8 cellular contexts compared by ENCODE assay signal in the genomic region with DNA sequence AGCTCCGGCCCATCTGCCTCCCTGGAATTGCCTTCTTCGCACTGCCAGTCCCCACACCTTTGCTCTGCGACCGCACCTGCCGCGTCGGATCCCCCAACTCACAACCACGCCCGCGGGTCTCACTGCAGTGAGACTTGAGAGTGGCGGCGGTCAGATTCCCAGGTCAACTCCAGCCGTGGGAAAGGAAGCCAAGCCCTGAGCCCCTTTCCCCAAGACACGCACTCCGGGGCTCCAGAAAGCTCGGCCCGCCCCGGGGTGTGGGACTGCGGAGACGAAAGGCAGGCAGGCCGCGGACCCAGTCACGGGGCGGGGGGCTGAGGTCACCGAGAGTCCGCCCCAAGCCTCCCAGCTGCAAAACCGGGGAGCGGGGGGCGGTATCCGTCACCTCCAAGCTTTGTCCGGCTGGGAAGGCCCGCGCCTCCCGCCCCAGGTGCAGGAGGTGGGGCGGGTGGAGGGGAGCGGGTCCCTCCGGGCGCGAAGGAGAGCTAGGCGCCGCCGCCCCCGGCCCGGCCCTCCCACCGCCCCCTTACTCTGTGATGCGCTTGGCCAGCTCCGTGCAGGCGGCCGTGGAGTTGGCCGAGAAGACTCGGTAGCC. TPM values are rescaled to one million over a fixed set of nuclear protein-coding genes. Genes with fewer than 3 reads are reported as not detected.
DNase-seq lines count a peak whose midpoint lies in the region; FAIRE-seq and TF ChIP-seq lines count a peak whose summit lies in the region.

No MANE protein-coding gene starts in this region.

- H3K4me3 ChIP-seq in GM23248 (peak overlapping the region; percentile 84), MM.1S (ENCODE audit: low read length) (peak overlapping the region; percentile 93), astrocyte (ENCODE audit: insufficient read depth, low read depth, low read length) (peak overlapping the region; percentile 65), iPS-18c (ENCODE audit: insufficient read depth, low read depth, low read length) (peak overlapping the region; percentile 85), spleen (peak overlapping the region; percentile 61 to 98 (median 90))

- peaks cover 4% of the 10 kb centered on the region for H3K4me1 Mint-ChIP-seq in astrocyte (ENCODE audit: low read depth, unreplicated experiment)

- H3K9me2 ChIP-seq in GM23248 (ENCODE audit: insufficient read depth) = no peaks in the 10 kb centered on the region
- no peaks in the 10 kb centered on the region for H3K9me2 ChIP-seq in MM.1S (replicated peaks; ENCODE audit: insufficient read depth, low read length)

- peak overlapping the region; percentile 94 for H3K4me3 Mint-ChIP-seq in astrocyte (ENCODE audit: unreplicated experiment)

- H2AFZ ChIP-seq in GM23248 = peak overlapping the region; percentile 94
- H2AFZ ChIP-seq in MM.1S (ENCODE audit: low read length) = peak overlapping the region; percentile 74
- peak overlapping the region; percentile 90 for H2AFZ ChIP-seq in astrocyte (ENCODE audit: low read depth, low read length)

- H3K4me2 ChIP-seq in GM23248 (ENCODE audit: unreplicated experiment) = peak overlapping the region; percentile 96
- H3K4me2 ChIP-seq in MM.1S (ENCODE audit: low read depth, low read length) = peak overlapping the region; percentile 81
- H3K4me2 ChIP-seq in astrocyte (ENCODE audit: low read length) = peak overlapping the region; percentile 92

- H3F3A ChIP-seq in GM23248 (ENCODE audit: insufficient read depth) = no peaks in the 10 kb centered on the region; the same call in 1 of the 2 replicates
- 0 out of 2 replicates have a peak, but pooled peaks cover 7% of the 10 kb centered on the region for H3F3A ChIP-seq in MM.1S (ENCODE audit: insufficient read depth, low read length)

- H3K27ac ChIP-seq in GM23248 (peak overlapping the region; percentile 86), MM.1S (ENCODE audit: low read length) (peak overlapping the region; percentile 94; the same call in 1 of the 2 replicates), astrocyte (ENCODE audit: low read depth, low read length) (peak overlapping the region; percentile 95), spleen (peak overlapping the region; percentile 87 to 93 (median 90))

- intact Hi-C loops in spleen (cut with DNase I; ENCODE audit: low total_unique reads) = no loop called here

- H3K27ac Mint-ChIP-seq in astrocyte (ENCODE audit: unreplicated experiment) = peak overlapping the region; percentile 69

- peak; percentile 70 for DNase-seq in GM12892 (ENCODE audit: insufficient read length)
- DNase-seq in GM23248 = peak; percentile 61
- DNase-seq in MM.1S = no peak
- DNase-seq in astrocyte (ENCODE audit: low read depth) = no peak
- peak; percentile 81 for DNase-seq in spleen
- DNase-seq in DMS153 treated with DMSO at 0.1 percent for 48 hours (lab: John Stamatoyannopoulos, UW; ENCODE audit: unreplicated experiment) = no peak
- no peak for DNase-seq in middle frontal gyrus (ENCODE audit: extremely low spot score, low spot score)

- H3K27me3 ChIP-seq in GM23248 (replicated peaks; ENCODE audit: insufficient read depth) = no peaks in the 10 kb centered on the region
- no peaks in the 10 kb centered on the region for H3K27me3 ChIP-seq in MM.1S (replicated peaks; ENCODE audit: insufficient read depth, low read length)
- no peaks in the 10 kb centered on the region for H3K27me3 ChIP-seq in astrocyte (ENCODE audit: insufficient read depth, low read length)
- no peaks in the 10 kb centered on the region for H3K27me3 ChIP-seq in spleen (replicated peaks in 1 of 7)

- H3K79me2 ChIP-seq in GM23248 (ENCODE audit: insufficient read depth) (peaks cover 48% of the 10 kb centered on the region), MM.1S (ENCODE audit: low read length) (peaks cover 37% of the 10 kb centered on the region), astrocyte (ENCODE audit: insufficient read depth, low read length) (peaks cover 40% of the 10 kb centered on the region)

- H3K9ac ChIP-seq in GM23248 (peak overlapping the region; percentile 93), MM.1S (ENCODE audit: low read length) (peak overlapping the region; percentile 86), astrocyte (ENCODE audit: low read length) (peak overlapping the region; percentile 85)

- no peaks in the 10 kb centered on the region for H3K9me3 ChIP-seq in GM23248 (ENCODE audit: low read depth)
- no peaks in the 10 kb centered on the region for H3K9me3 ChIP-seq in MM.1S (replicated peaks; ENCODE audit: insufficient read depth, low read length)
- no peaks in the 10 kb centered on the region for H3K9me3 ChIP-seq in astrocyte (ENCODE audit: insufficient read depth, low read depth, low read length)
- H3K9me3 ChIP-seq in iPS-18c (ENCODE audit: control insufficient read depth, insufficient read depth, low read length) = no peaks in the 10 kb centered on the region
- no peaks in the 10 kb centered on the region for H3K9me3 ChIP-seq in spleen

- no peaks in the 10 kb centered on the region for H3K36me3 ChIP-seq in GM23248 (ENCODE audit: low read depth)
- no peaks in the 10 kb centered on the region for H3K36me3 ChIP-seq in MM.1S (replicated peaks; ENCODE audit: insufficient read depth, low read length)
- H3K36me3 ChIP-seq in astrocyte (ENCODE audit: insufficient read depth, low read length) = no peaks in the 10 kb centered on the region
- H3K36me3 ChIP-seq in spleen = peaks cover 0 to 8% (median 3%) of the 10 kb centered on the region in 6 donors

- H3K36me3 Mint-ChIP-seq in astrocyte (ENCODE audit: low read depth, unreplicated experiment) = peaks cover 1% of the 10 kb centered on the region

- no peak for TF ChIP-seq POLR2A in GM12892 (IDR thresholded peaks at IDR 0.05; ENCODE audit: low read depth, low read length)
- TF ChIP-seq POLR2A in spleen (IDR thresholded peaks at IDR 0.05) = no peak

- WGBS in GM23248 (ENCODE audit: low coverage in 1 of 2, low lambda C conversion rate in 2 of 2, missing lambda C conversion rate in 2 of 2), 2 experiments = 1 to 3% methylated on average over 29 to 32 of the region's 51 CpGs
- WGBS in spleen, 5 donors = 0 to 2% (median 1%) methylated on average over 18 to 51 of the region's 51 CpGs

- no peaks in the 10 kb centered on the region for H3K27me3 Mint-ChIP-seq in astrocyte (ENCODE audit: low read depth, unreplicated experiment)

- FAIRE-seq in GM12892 (lab: Jason Lieb, UNC) (no peak), astrocyte (lab: Jason Lieb, UNC) (no peak)

- H3K9me3 Mint-ChIP-seq in astrocyte (ENCODE audit: unreplicated experiment) = no peaks in the 10 kb centered on the region

- TF ChIP-seq CTCF in MM.1S (IDR thresholded peaks at IDR 0.05; ENCODE audit: low read length) = no peak
- no peak for TF ChIP-seq CTCF in astrocyte (IDR thresholded peaks at IDR 0.05; ENCODE audit: insufficient read depth, low read depth, low read length)
- TF ChIP-seq CTCF in spleen (IDR thresholded peaks at IDR 0.05 in 8 of 11, conservative IDR thresholded peaks at IDR 0.05 in 3 of 11) = no peak

- peaks cover 6% of the 10 kb centered on the region; the same call in 1 of the 2 replicates for H3K4me1 ChIP-seq in GM23248 (ENCODE audit: insufficient read depth)
- 0 out of 2 replicates have a peak, but pooled peaks cover 5% of the 10 kb centered on the region for H3K4me1 ChIP-seq in MM.1S (ENCODE audit: low read length)
- H3K4me1 ChIP-seq in astrocyte (ENCODE audit: insufficient read depth, low read length) = peaks cover 15% of the 10 kb centered on the region
- H3K4me1 ChIP-seq in spleen = peaks cover 6 to 35% (median 17%) of the 10 kb centered on the region in 6 donors

- H4K20me1 ChIP-seq in GM23248 (ENCODE audit: insufficient read depth) (no peaks in the 10 kb centered on the region), MM.1S (ENCODE audit: insufficient read depth, low read length) (no peaks in the 10 kb centered on the region), astrocyte (ENCODE audit: insufficient read depth, low read length) (peaks cover 11% of the 10 kb centered on the region)

- in situ Hi-C loops in GM23248 (cut with MboI) = no loop called here

RNA-seq across cellular contexts. Expression of a gene that starts 0.6 kb away (rescaled TPM):
- polyA plus RNA-seq in GM12892 (2012; ENCODE audit: missing spikeins) = 37.8 TPM
- 44.5 and 53.2 TPM in 2 replicates for total RNA-seq in GM23248 (2014; rRNA removed; shearing (Covaris generic))
- polyA plus RNA-seq in GM23248 (2016; fragmentation: Nextera tagmentation; extraction: Ambion mirVana) = 55.1 and 56.5 TPM in 2 replicates
- 33.3 and 36.2 TPM in 2 replicates for total RNA-seq in astrocyte
- total RNA-seq in spleen = 10 to 100 TPM; 32.5 to 54.1 (median 38.3) TPM
- 10 to 100 TPM; 17.5 to 25.9 (median 17.5) TPM for polyA plus RNA-seq in spleen

RNA-seq across cellular contexts. Expression of a gene that starts 31.3 kb away (rescaled TPM):
- polyA plus RNA-seq in GM12892 (2012; ENCODE audit: missing spikeins) = 0.47 TPM
- 112 and 113 TPM in 2 replicates for total RNA-seq in GM23248 (2014; rRNA removed; shearing (Covaris generic))
- 69.2 and 72.3 TPM in 2 replicates for polyA plus RNA-seq in GM23248 (2016; fragmentation: Nextera tagmentation; extraction: Ambion mirVana)
- total RNA-seq in astrocyte = 34.8 TPM in 2 replicates
- total RNA-seq in spleen = 1 to 10 TPM; 3.7 to 7.2 (median 5.7) TPM
- 10 to 100 TPM in 1 of 3 donors, 1 to 10 TPM in 2; 8.1 to 11.4 (median 9.6) TPM for polyA plus RNA-seq in spleen

RNA-seq across cellular contexts. Expression of a gene that starts 45.0 kb away (rescaled TPM):
- 0.42 TPM for polyA plus RNA-seq in GM12892 (2012; ENCODE audit: missing spikeins)
- total RNA-seq in GM23248 (2014; rRNA removed; shearing (Covaris generic)) = 3.7 and 4.0 TPM in 2 replicates
- polyA plus RNA-seq in GM23248 (2016; fragmentation: Nextera tagmentation; extraction: Ambion mirVana) = 1.3 and 1.5 TPM in 2 replicates
- total RNA-seq in astrocyte = 2.5 and 3.8 TPM in 2 replicates
- 1 to 10 TPM; 1.3 to 3.1 (median 2.7) TPM for total RNA-seq in spleen
- polyA plus RNA-seq in spleen = 1 to 10 TPM; 2.4 to 2.7 (median 2.5) TPM

Comparison
In these comparisons a context has a peak if more than half of its experiments do, and no peak if none do; other contexts are left out.
1. DNase-seq: peak in GM12892 (single experiment), GM23248 (single experiment) and spleen (single experiment); none in MM.1S (single experiment), astrocyte (single experiment), DMS153 treated with DMSO at 0.1 percent for 48 hours (single experiment) and middle frontal gyrus (single experiment).
2. Peak in every context shown above with its lines, with median percentiles within 50 percentile points of each other: H2AFZ ChIP-seq, H3K27ac ChIP-seq, H3K4me2 ChIP-seq, H3K4me3 ChIP-seq and H3K9ac ChIP-seq.